Comparison of ENCODE assay signal across 8 cellular contexts in genomic region chr11:61294717-61295595, GRCh38. TPM values are rescaled to one million over a fixed set of nuclear protein-coding genes. Genes with fewer than 3 reads are reported as not detected.
DNase-seq lines count a peak whose midpoint lies in the region; ATAC-seq and TF ChIP-seq lines count a peak whose summit lies in the region.

Gene VWCE, minus strand, starts transcription at chr11:61295316. Its CDS starts 279 bp downstream, at chr11:61295037.

- peaks cover 0 to 10% of the 10 kb centered on the region in 2 donors for H3K9me3 ChIP-seq in lung (ENCODE audit: control insufficient read depth in 2 of 2, insufficient read depth in 1 of 2, low read length in 1 of 2)

- H3K27ac ChIP-seq in lung (ENCODE audit: low read depth in 1 of 2, low read length in 1 of 2): no peak within 1 kb of the TSS

- H3K4me3 ChIP-seq in lung: peak within 1 kb of the TSS; percentile 35

- peaks cover 3 to 13% of the 10 kb centered on the region in 2 donors for H3K36me3 ChIP-seq in lung (ENCODE audit: control insufficient read depth in 2 of 2, insufficient read depth in 2 of 2, low read length in 2 of 2)

- H3K27me3 ChIP-seq in lung (ENCODE audit: control insufficient read depth, insufficient read depth): no peaks in the 10 kb centered on the region

- peak; percentile 53 for ATAC-seq in HG02870 (IDR thresholded peaks at IDR 0.05; ENCODE audit: unreplicated experiment)
- ATAC-seq in lung (ENCODE audit: insufficient read depth, low FRiP score): peak; percentile 42

- no peak for TF ChIP-seq CTCF in lung (IDR thresholded peaks at IDR 0.05; ENCODE audit: control extremely low read depth, extremely low read depth)

- DNase-seq in NCI-H1436 (lab: John Stamatoyannopoulos, UW) (peak; percentile 62), NCI-H1436 treated with DMSO at 0.1 percent for 48 hours (lab: John Stamatoyannopoulos, UW) (no peak), NCI-H2081 (lab: John Stamatoyannopoulos, UW) (peak; percentile 67 to 73), dedifferentiated amniotic fluid mesenchymal stem cell (ENCODE audit: extremely low spot score) (peak; percentile 23), lung (ENCODE audit: low spot score) (no peak)
- peak; percentile 56 to 66 for DNase-seq in activated CD4-positive, alpha-beta T cell treated with anti-CD3 and anti-CD28 coated beads for 4 hours
- peak; percentile 66 to 72 for DNase-seq in stimulated activated CD8-positive, alpha-beta memory T cell treated with anti-CD3 and anti-CD28 coated beads, Interleukin-15, amount 100 ng/mL, for 48 hours (ENCODE audit: low read depth in 2 of 2)

- H3K4me1 ChIP-seq in lung (ENCODE audit: control insufficient read depth in 2 of 2, insufficient read depth in 2 of 2, low read length in 2 of 2): peaks cover 3 to 17% of the 10 kb centered on the region in 2 donors

- 1 to 2% methylated on average over 88 to 97 of the region's 97 CpGs for WGBS in lung, 2 donors

RNA-seq across cellular contexts. Expression of gene VWCE, which starts in this region (rescaled TPM):
- 1 to 10 TPM in 1 of 2 donors, under 1 TPM in 1; 0.65 to 1.2 TPM for total RNA-seq in lung
- polyA plus RNA-seq in lung: under 1 TPM; 0.13 to 0.55 TPM

Comparison
In these comparisons a context has a peak if more than half of its experiments do, and no peak if none do; other contexts are left out.
1. DNase-seq: peak in NCI-H1436 (single experiment), NCI-H2081 (2 of 2), activated CD4-positive, alpha-beta T cell treated with anti-CD3 and anti-CD28 coated beads for 4 hours (2 of 2), dedifferentiated amniotic fluid mesenchymal stem cell (single experiment) and stimulated activated CD8-positive, alpha-beta memory T cell treated with anti-CD3 and anti-CD28 coated beads, Interleukin-15, amount 100 ng/mL, for 48 hours (2 of 2); none in NCI-H1436 treated with DMSO at 0.1 percent for 48 hours (single experiment) and lung (single experiment).